17 cellular contexts compared by ENCODE assay signal in genomic region chr16:73527191-73527590, GRCh38.
DNase-seq lines count a peak whose midpoint lies in the region; ATAC-seq, FAIRE-seq and TF ChIP-seq lines count a peak whose summit lies in the region.
"Had no signal": no experiment of that assay in that cellular context is flagged by ENCODE, and none has a peak within 500 bp of the region (broad histone marks: within the 10 kb centered on the region; RNA-seq: fewer than 3 reads in every experiment).

No MANE protein-coding gene starts in this region.

- H3K4me2 ChIP-seq in HepG2 (ENCODE audit: low read depth, low read length) (no peak overlapping the region), Loucy (ENCODE audit: low read depth, low read length, poor library complexity, severe bottlenecking) (no peak overlapping the region)

- TF ChIP-seq POLR2A in HepG2 (IDR thresholded peaks at IDR 0.05; ENCODE audit: insufficient read depth in 1 of 2, low read depth in 2 of 2, low read length in 2 of 2) (no peak), right lobe of liver (IDR thresholded peaks at IDR 0.05) (no peak)

- H3K9me3 ChIP-seq in HepG2 (ENCODE audit: low read length): no peaks in the 10 kb centered on the region
- H3K9me3 ChIP-seq in right lobe of liver: no peaks in the 10 kb centered on the region
- H3K9me3 ChIP-seq in Loucy (ENCODE audit: insufficient read depth, low read depth, low read length): no peaks in the 10 kb centered on the region
- no peaks in the 10 kb centered on the region for H3K9me3 ChIP-seq in heart right ventricle
- H3K9me3 ChIP-seq: left ventricle myocardium inferior, suprapubic skin had no signal

- no peak for FAIRE-seq in HepG2 (lab: Jason Lieb, UNC)
- FAIRE-seq: colon, endothelial cell of umbilical vein had no signal

- no peaks in the 10 kb centered on the region for H3K9me2 ChIP-seq in Loucy (replicated peaks; ENCODE audit: low read depth, low read length)

- H3K4me3 ChIP-seq in HepG2 (replicated peaks in 1 of 3; ENCODE audit: insufficient read depth in 1 of 3, low read depth in 2 of 3, low read length in 3 of 3): no peak overlapping the region
- no peak overlapping the region for H3K4me3 ChIP-seq in right lobe of liver
- no peak overlapping the region for H3K4me3 ChIP-seq in Loucy (ENCODE audit: low read length, poor library complexity, severe bottlenecking)
- no peak overlapping the region for H3K4me3 ChIP-seq in heart right ventricle
- H3K4me3 ChIP-seq: left ventricle myocardium inferior, suprapubic skin had no signal

- no TSS peak for BruUV-seq in HepG2 (replicated peaks; lab: Mats Ljungman, UMichigan)

- H4K20me1 ChIP-seq in HepG2 (ENCODE audit: insufficient read depth, low read length) (no peaks in the 10 kb centered on the region), Loucy (ENCODE audit: insufficient read depth, low read length, poor library complexity, severe bottlenecking) (no peaks in the 10 kb centered on the region)

- WGBS in HepG2 (ENCODE audit: low lambda C conversion rate): 0% methylated on average over 4 of the region's 4 CpGs
- WGBS in right lobe of liver (ENCODE audit: insufficient coverage, low coverage, low lambda C conversion rate, missing lambda C conversion rate): 47% methylated on average over 4 of the region's 4 CpGs
- 81 to 82% methylated on average over 4 of the region's 4 CpGs for WGBS in heart right ventricle, 2 donors

- no peak for TF ChIP-seq RAD21 in HepG2 (CRISPR knock-in tag; IDR thresholded peaks at IDR 0.05)

- H3K27me3 ChIP-seq in HepG2 (ENCODE audit: control insufficient read depth in 1 of 2, insufficient read depth in 2 of 2, low read length in 2 of 2): peaks cover 0 to 13% of the 10 kb centered on the region in 2 experiments; a peak in 3 of 5 replicates
- H3K27me3 ChIP-seq in right lobe of liver: no peaks in the 10 kb centered on the region
- no peaks in the 10 kb centered on the region for H3K27me3 ChIP-seq in Loucy (ENCODE audit: insufficient read depth, low read length, poor library complexity, severe bottlenecking)
- no peaks in the 10 kb centered on the region for H3K27me3 ChIP-seq in heart right ventricle
- H3K27me3 ChIP-seq: suprapubic skin had no signal

- DNase-seq in HepG2 (ENCODE audit: low spot score) (no peak), right lobe of liver (no peak), heart right ventricle (no peak), C1 segment of cervical spinal cord (lab: John Stamatoyannopoulos, UW) (no peak), GM10266 (ENCODE audit: extremely low spot score) (no peak)
- DNase-seq in stimulated activated naive CD4-positive, alpha-beta T cell treated with Interleukin-2 at 50 U/mL for 16 hours (lab: John Stamatoyannopoulos, UW): no peak
- DNase-seq: activated gamma-delta T cell, anterior cingulate cortex, foreskin melanocyte, left ventricle myocardium inferior, NCI-H187 treated with DMSO at 0.1 percent for 48 hours, SIG-M5 had no signal

- TF ChIP-seq EP300 in HepG2 (IDR thresholded peaks at IDR 0.05; ENCODE audit: low read depth in 2 of 2, low read length in 2 of 2) (no peak), HepG2 (CRISPR knock-in tag; IDR thresholded peaks at IDR 0.05; ENCODE audit: borderline replicate concordance) (no peak)

- POLR2A ChIA-PET in HepG2 (lab: Yijun Ruan, JAX): no interaction called here

- intact Hi-C loops in HepG2 (cut with micrococcal nuclease; ENCODE audit: unreplicated experiment): no loop called here
- intact Hi-C loops in right lobe of liver (cut with DNase I): no loop called here
- intact Hi-C loops in heart right ventricle (cut with DNase I): no loop called here

- H3K36me3 ChIP-seq in HepG2 (replicated peaks in 1 of 2; ENCODE audit: control insufficient read depth in 1 of 2, insufficient read depth in 2 of 2, low read length in 2 of 2) (no peaks in the 10 kb centered on the region), right lobe of liver (no peaks in the 10 kb centered on the region), Loucy (ENCODE audit: insufficient read depth, low read length) (no peaks in the 10 kb centered on the region), heart right ventricle (no peaks in the 10 kb centered on the region)
- H3K36me3 ChIP-seq: left ventricle myocardium inferior, suprapubic skin had no signal

- peak; percentile 50 for ATAC-seq in HepG2
- ATAC-seq in right lobe of liver: no peak
- no peak for ATAC-seq in heart right ventricle

- in situ Hi-C loops in HepG2 (cut with HindIII; ENCODE audit: extremely low pct_ligation_motif_present, low pct_unique_long_range_greater_than_20kb): no loop called here

- H3K79me2 ChIP-seq in HepG2 (ENCODE audit: insufficient read depth, low read length) (no peaks in the 10 kb centered on the region), Loucy (ENCODE audit: insufficient read depth, low read length) (no peaks in the 10 kb centered on the region)

- no peak overlapping the region for H3K9ac ChIP-seq in HepG2 (ENCODE audit: insufficient read depth, low read depth, low read length)
- no peak overlapping the region for H3K9ac ChIP-seq in Loucy (ENCODE audit: low read depth, low read length, poor library complexity, severe bottlenecking)

- TF ChIP-seq CTCF in HepG2 (CRISPR knock-in tag; IDR thresholded peaks at IDR 0.05) (peak; percentile 20; the same call in 1 of the 2 replicates), right lobe of liver (IDR thresholded peaks at IDR 0.05) (no peak), Loucy (conservative IDR thresholded peaks at IDR 0.05; ENCODE audit: low read length) (peak; percentile 49), VCaP (conservative IDR thresholded peaks at IDR 0.05) (peak; percentile 31), heart right ventricle (IDR thresholded peaks at IDR 0.05) (no peak), GM10266 (IDR thresholded peaks at IDR 0.05; ENCODE audit: control insufficient read depth, insufficient read depth, low read depth, missing control alignments) (no peak)

- H2AFZ ChIP-seq in HepG2 (ENCODE audit: low read length) (no peak overlapping the region), Loucy (ENCODE audit: low read length) (no peak overlapping the region)

- H3K4me1 ChIP-seq in HepG2 (ENCODE audit: insufficient read depth, low read length) (no peaks in the 10 kb centered on the region), right lobe of liver (no peaks in the 10 kb centered on the region), Loucy (ENCODE audit: insufficient read depth, low read length, poor library complexity, severe bottlenecking) (no peaks in the 10 kb centered on the region), heart right ventricle (peaks cover 0 to 11% (median 0%) of the 10 kb centered on the region in 9 donors)
- H3K4me1 ChIP-seq: suprapubic skin had no signal

- CTCF ChIA-PET in HepG2 (lab: Yijun Ruan, JAX; ENCODE audit: low intra/inter-chr PET ratio, low total read pairs): no interaction called here

- H3K27ac ChIP-seq in HepG2 (ENCODE audit: extremely low read length, insufficient read depth, low read length): no peak overlapping the region
- no peak overlapping the region for H3K27ac ChIP-seq in right lobe of liver
- no peak overlapping the region for H3K27ac ChIP-seq in VCaP
- H3K27ac ChIP-seq in heart right ventricle: no peak overlapping the region
- H3K27ac ChIP-seq: left ventricle myocardium inferior, suprapubic skin had no signal

- no peaks in the 10 kb centered on the region for H3F3A ChIP-seq in Loucy (ENCODE audit: low read depth)

TF ChIP-seq in HepG2, 621 proteins besides CTCF, POLR2A, EP300 and RAD21:
- TF ChIP-seq SIN3B (IDR thresholded peaks at IDR 0.05; ENCODE audit: low read length) (no peak), MYPOP (CRISPR knock-in tag; IDR thresholded peaks at IDR 0.05) (no peak), ZNF788 (CRISPR knock-in tag; IDR thresholded peaks at IDR 0.05; ENCODE audit: borderline replicate concordance) (no peak), ZNF710 (CRISPR knock-in tag; IDR thresholded peaks at IDR 0.05; ENCODE audit: borderline replicate concordance) (no peak), ZNF678 (CRISPR knock-in tag; IDR thresholded peaks at IDR 0.05) (no peak), ZNF782 (CRISPR knock-in tag; IDR thresholded peaks at IDR 0.05; ENCODE audit: borderline replicate concordance) (no peak)
TF ChIP-seq in HepG2: peak in this region for 0.

Comparison
In these comparisons a context has a peak if more than half of its experiments do, and no peak if none do; other contexts are left out.
1. CTCF ChIP-seq: peak in HepG2 (single experiment), Loucy (single experiment) and VCaP (single experiment); none in right lobe of liver (0 of 4), heart right ventricle (0 of 9) and GM10266 (single experiment).